In genomic region chr11:75311858-75312288, GRCh38 we compare ENCODE assay signal across 9 cellular contexts. TPM values are rescaled to one million over a fixed set of nuclear protein-coding genes. Genes with fewer than 3 reads are reported as not detected.
DNase-seq lines count a peak whose midpoint lies in the region; ATAC-seq and TF ChIP-seq lines count a peak whose summit lies in the region.
"Had no signal": no experiment of that assay in that cellular context is flagged by ENCODE, and none has a peak within 500 bp of the region (broad histone marks: within the 10 kb centered on the region; RNA-seq: fewer than 3 reads in every experiment).

No MANE protein-coding gene starts in this region.

- H3K36me3 Mint-ChIP-seq in natural killer cell: no peaks in the 10 kb centered on the region

- peak; percentile 14 for TF ChIP-seq CTCF in fibroblast of the aortic adventitia (IDR thresholded peaks at IDR 0.05; ENCODE audit: insufficient read depth, low read length)
- TF ChIP-seq CTCF in natural killer cell (IDR thresholded peaks at IDR 0.05): no peak

- H3K4me3 ChIP-seq in fibroblast of the aortic adventitia (ENCODE audit: low read depth, low read length): peak overlapping the region; percentile 68

- no peaks in the 10 kb centered on the region for H3K9me3 Mint-ChIP-seq in natural killer cell
- H3K9me3 Mint-ChIP-seq: T-helper 1 cell treated with Interleukin-12 subunit alpha and Interleukin-12 subunit beta and Interleukin-4 antibody, amounts not matched to agents 30 μg/mL and 1 μg/mL, for 36 hours had no signal

- intact Hi-C loops in natural killer cell (cut with micrococcal nuclease): no loop called here

- ATAC-seq in natural killer cell (no peak), HG02938 (IDR thresholded peaks at IDR 0.05; ENCODE audit: unreplicated experiment) (no peak), GM21526 (IDR thresholded peaks at IDR 0.05; ENCODE audit: low FRiP score, unreplicated experiment) (no peak)

- DNase-seq in DMS 273 (lab: John Stamatoyannopoulos, UW; ENCODE audit: unreplicated experiment) (peak; percentile 39), DMS 273 treated with DMSO at 0.1 percent for 48 hours (lab: John Stamatoyannopoulos, UW) (no peak), fibroblast of the aortic adventitia (ENCODE audit: low read depth) (peak; percentile 80), natural killer cell (no peak), ureter (ENCODE audit: low spot score) (peak; percentile 67), CD1c-positive myeloid dendritic cell (ENCODE audit: extremely low spot score) (no peak)

- H3K27me3 Mint-ChIP-seq in natural killer cell (ENCODE audit: low read depth in 2 of 2): no peaks in the 10 kb centered on the region

- H3K4me1 Mint-ChIP-seq in natural killer cell: peaks cover 44 to 68% of the 10 kb centered on the region in 2 donors

- H3K4me3 Mint-ChIP-seq in natural killer cell: no peak overlapping the region
- H3K4me3 Mint-ChIP-seq: T-helper 1 cell treated with Interleukin-12 subunit alpha and Interleukin-12 subunit beta and Interleukin-4 antibody, amounts not matched to agents 30 μg/mL and 1 μg/mL, for 36 hours had no signal

- H3K27ac Mint-ChIP-seq in natural killer cell: peak overlapping the region; percentile 25 to 75
- H3K27ac Mint-ChIP-seq: T-helper 1 cell treated with Interleukin-12 subunit alpha and Interleukin-12 subunit beta and Interleukin-4 antibody, amounts not matched to agents 30 μg/mL and 1 μg/mL, for 36 hours had no signal

RNA-seq across cellular contexts. Expression of gene ARRB1, which starts 39.6 kb away (rescaled TPM):
- 32.0 and 36.3 TPM in 2 replicates for total RNA-seq in fibroblast of the aortic adventitia (ENCODE audit: low replicate concordance)
- 100 to 1,000 TPM; 128 to 200 (median 174) TPM for total RNA-seq in natural killer cell
- 53.4 TPM for total RNA-seq in ureter

Comparison
In these comparisons a context has a peak if more than half of its experiments do, and no peak if none do; other contexts are left out.
1. DNase-seq: peak in DMS 273 (single experiment), fibroblast of the aortic adventitia (single experiment) and ureter (single experiment); none in DMS 273 treated with DMSO at 0.1 percent for 48 hours (single experiment), natural killer cell (single experiment) and CD1c-positive myeloid dendritic cell (single experiment).